ENCODE assay signal across 20 cellular contexts in the genomic region with DNA sequence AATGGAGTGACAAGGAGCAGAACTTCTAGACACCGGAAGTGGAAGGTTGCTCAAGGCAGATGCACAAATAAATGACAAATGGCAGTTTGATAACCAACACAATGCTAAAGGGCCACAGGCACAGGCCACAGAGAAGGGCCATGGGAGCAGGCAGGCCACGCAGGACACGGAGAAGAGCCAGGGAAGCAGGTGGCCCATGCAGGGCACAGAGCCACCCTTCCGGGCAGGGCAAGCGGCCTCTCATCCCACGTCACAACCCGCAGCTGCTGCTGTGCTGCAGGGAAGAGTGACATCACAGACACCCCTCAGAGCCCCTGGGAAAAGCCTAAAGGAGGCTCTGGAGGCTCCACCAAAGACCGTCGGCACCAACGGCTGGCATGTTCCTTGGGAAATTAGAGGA.
DNase-seq lines count a peak whose midpoint lies in the region; ATAC-seq and TF ChIP-seq lines count a peak whose summit lies in the region.
"Had no signal": no experiment of that assay in that cellular context is flagged by ENCODE, and none has a peak within 500 bp of the region (broad histone marks: within the 10 kb centered on the region; RNA-seq: fewer than 3 reads in every experiment).

No MANE protein-coding gene starts in this region.

- H3K4me3 ChIP-seq in spleen = no peak overlapping the region
- H3K4me3 ChIP-seq: BLaER1, HAP-1 had no signal

- peaks cover 6% of the 10 kb centered on the region for H3K27me3 Mint-ChIP-seq in glutamatergic neuron (ENCODE audit: unreplicated experiment)
- H3K27me3 Mint-ChIP-seq in activated T-helper 1 cell treated with anti-CD3 and anti-CD28 coated beads, Interleukin-12 subunit alpha, Interleukin-12 subunit beta, Interleukin-2, Interleukin-4 antibody, amounts not matched to agents 30 ng/mL and 10 ng/mL and 1 ng/mL, durations not matched to agents 14 hours and 24 hours and 36 hours (ENCODE audit: insufficient read depth) = no peaks in the 10 kb centered on the region
- H3K27me3 Mint-ChIP-seq in T-helper 2 cell treated with Interferon-gamma antibody and Interleukin-4, amounts not matched to agents 5 μg/mL and 100 μg/mL, for 36 hours (ENCODE audit: low read depth) = no peaks in the 10 kb centered on the region
- H3K27me3 Mint-ChIP-seq: B cell; CD4-positive, alpha-beta T cell had no signal

- peaks cover 13% of the 10 kb centered on the region for H3K9me3 Mint-ChIP-seq in glutamatergic neuron (ENCODE audit: unreplicated experiment)
- H3K9me3 Mint-ChIP-seq in activated T-helper 1 cell treated with anti-CD3 and anti-CD28 coated beads, Interleukin-12 subunit alpha, Interleukin-12 subunit beta, Interleukin-2, Interleukin-4 antibody, amounts not matched to agents 30 ng/mL and 10 ng/mL and 1 ng/mL, durations not matched to agents 14 hours and 24 hours and 36 hours = peaks cover 14% of the 10 kb centered on the region
- H3K9me3 Mint-ChIP-seq in T-helper 2 cell treated with Interferon-gamma antibody and Interleukin-4, amounts not matched to agents 5 μg/mL and 100 μg/mL, for 36 hours = peaks cover 17% of the 10 kb centered on the region
- H3K9me3 Mint-ChIP-seq: CD4-positive, alpha-beta T cell had no signal

- H3K27me3 ChIP-seq in spleen (replicated peaks in 1 of 7) = peaks cover 0 to 14% (median 0%) of the 10 kb centered on the region in 7 donors
- H3K27me3 ChIP-seq: BLaER1 had no signal

- no peak overlapping the region for H3K4me3 Mint-ChIP-seq in glutamatergic neuron (ENCODE audit: unreplicated experiment)
- H3K4me3 Mint-ChIP-seq in activated T-helper 1 cell treated with anti-CD3 and anti-CD28 coated beads, Interleukin-12 subunit alpha, Interleukin-12 subunit beta, Interleukin-2, Interleukin-4 antibody, amounts not matched to agents 30 ng/mL and 10 ng/mL and 1 ng/mL, durations not matched to agents 14 hours and 24 hours and 36 hours = no peak overlapping the region
- no peak overlapping the region for H3K4me3 Mint-ChIP-seq in T-helper 2 cell treated with Interferon-gamma antibody and Interleukin-4, amounts not matched to agents 5 μg/mL and 100 μg/mL, for 36 hours
- H3K4me3 Mint-ChIP-seq: B cell; CD4-positive, alpha-beta T cell; CD8-positive, alpha-beta memory T cell; HFFc6 had no signal

- no peak for TF ChIP-seq POLR2A in spleen (IDR thresholded peaks at IDR 0.05)

- 89 to 99% (median 93%) methylated on average over 10 of the region's 10 CpGs for WGBS in spleen, 5 donors

- H3K36me3 ChIP-seq in spleen = no peaks in the 10 kb centered on the region
- H3K36me3 ChIP-seq: BLaER1, HAP-1 had no signal

- peak; percentile 13 for DNase-seq in left ventricle myocardium superior
- no peak for DNase-seq in Right ventricle myocardium inferior (ENCODE audit: missing footprints)
- DNase-seq in glutamatergic neuron = peak; percentile 4
- peak; percentile 65 for DNase-seq in spleen
- DNase-seq in activated T-helper 1 cell treated with anti-CD3 and anti-CD28 coated beads, Interleukin-12 subunit alpha, Interleukin-12 subunit beta, Interleukin-2, Interleukin-4 antibody, amounts not matched to agents 30 ng/mL and 10 ng/mL and 1 ng/mL, durations not matched to agents 14 hours and 24 hours and 36 hours (ENCODE audit: low spot score) = no peak
- DNase-seq in T-helper 2 cell treated with Interferon-gamma antibody and Interleukin-4, amounts not matched to agents 5 μg/mL and 100 μg/mL, for 36 hours (ENCODE audit: low spot score) = no peak
- DNase-seq: Calu3; CD4-positive, alpha-beta T cell; DMS53; DMS79 treated with DMSO at 0.1 percent for 48 hours; GF-D8; GOT3; HFFc6 had no signal

- H3K4me1 Mint-ChIP-seq in glutamatergic neuron (ENCODE audit: low read depth, unreplicated experiment) = no peaks in the 10 kb centered on the region
- H3K4me1 Mint-ChIP-seq in activated T-helper 1 cell treated with anti-CD3 and anti-CD28 coated beads, Interleukin-12 subunit alpha, Interleukin-12 subunit beta, Interleukin-2, Interleukin-4 antibody, amounts not matched to agents 30 ng/mL and 10 ng/mL and 1 ng/mL, durations not matched to agents 14 hours and 24 hours and 36 hours (ENCODE audit: low read depth) = no peaks in the 10 kb centered on the region
- no peaks in the 10 kb centered on the region for H3K4me1 Mint-ChIP-seq in T-helper 2 cell treated with Interferon-gamma antibody and Interleukin-4, amounts not matched to agents 5 μg/mL and 100 μg/mL, for 36 hours (ENCODE audit: low read depth)
- H3K4me1 Mint-ChIP-seq: B cell; CD8-positive, alpha-beta memory T cell had no signal

- peaks cover 11% of the 10 kb centered on the region for H3K36me3 Mint-ChIP-seq in glutamatergic neuron (ENCODE audit: unreplicated experiment)
- no peaks in the 10 kb centered on the region for H3K36me3 Mint-ChIP-seq in activated T-helper 1 cell treated with anti-CD3 and anti-CD28 coated beads, Interleukin-12 subunit alpha, Interleukin-12 subunit beta, Interleukin-2, Interleukin-4 antibody, amounts not matched to agents 30 ng/mL and 10 ng/mL and 1 ng/mL, durations not matched to agents 14 hours and 24 hours and 36 hours (ENCODE audit: low read depth)
- no peaks in the 10 kb centered on the region for H3K36me3 Mint-ChIP-seq in T-helper 2 cell treated with Interferon-gamma antibody and Interleukin-4, amounts not matched to agents 5 μg/mL and 100 μg/mL, for 36 hours (ENCODE audit: low read depth)
- H3K36me3 Mint-ChIP-seq: CD8-positive, alpha-beta memory T cell had no signal

- no peaks in the 10 kb centered on the region for H3K4me1 ChIP-seq in spleen
- H3K4me1 ChIP-seq: BLaER1, HAP-1 had no signal

- H3K27ac Mint-ChIP-seq in glutamatergic neuron (ENCODE audit: unreplicated experiment) = no peak overlapping the region
- no peak overlapping the region for H3K27ac Mint-ChIP-seq in activated T-helper 1 cell treated with anti-CD3 and anti-CD28 coated beads, Interleukin-12 subunit alpha, Interleukin-12 subunit beta, Interleukin-2, Interleukin-4 antibody, amounts not matched to agents 30 ng/mL and 10 ng/mL and 1 ng/mL, durations not matched to agents 14 hours and 24 hours and 36 hours
- no peak overlapping the region for H3K27ac Mint-ChIP-seq in T-helper 2 cell treated with Interferon-gamma antibody and Interleukin-4, amounts not matched to agents 5 μg/mL and 100 μg/mL, for 36 hours
- H3K27ac Mint-ChIP-seq: B cell; CD4-positive, alpha-beta T cell; CD8-positive, alpha-beta memory T cell; HFFc6 had no signal

- TF ChIP-seq CTCF in glutamatergic neuron (IDR thresholded peaks at IDR 0.05; ENCODE audit: partially characterized antibody, unreplicated experiment) (no peak), spleen (IDR thresholded peaks at IDR 0.05 in 8 of 11, conservative IDR thresholded peaks at IDR 0.05 in 3 of 11) (no peak)

- ATAC-seq in left ventricle myocardium superior (no peak), Right ventricle myocardium inferior (no peak), GM18868 (IDR thresholded peaks at IDR 0.05; ENCODE audit: unreplicated experiment) (no peak)

- no peak overlapping the region for H3K27ac ChIP-seq in spleen
- H3K27ac ChIP-seq: 22Rv1, BLaER1, C4-2B had no signal

- H3K9me3 ChIP-seq in spleen = peaks cover 0 to 28% (median 0%) of the 10 kb centered on the region in 8 donors
- H3K9me3 ChIP-seq: BLaER1, HAP-1 had no signal

- intact Hi-C loops in left ventricle myocardium superior (cut with micrococcal nuclease) = no loop called here
- intact Hi-C loops in Right ventricle myocardium inferior (cut with DNase I) = no loop called here
- intact Hi-C loops in spleen (cut with DNase I; ENCODE audit: low total_unique reads) = no loop called here
- intact Hi-C loops in activated T-helper 1 cell treated with anti-CD3 and anti-CD28 coated beads, Interleukin-12 subunit alpha, Interleukin-12 subunit beta, Interleukin-2, Interleukin-4 antibody, amounts not matched to agents 30 ng/mL and 10 ng/mL and 1 ng/mL, durations not matched to agents 14 hours and 24 hours and 36 hours (cut with micrococcal nuclease) = no loop called here

Comparison
In these comparisons a context has a peak if more than half of its experiments do, and no peak if none do; other contexts are left out.
1. DNase-seq: peak in left ventricle myocardium superior (single experiment), glutamatergic neuron (single experiment) and spleen (single experiment); none in Right ventricle myocardium inferior (single experiment), activated T-helper 1 cell treated with anti-CD3 and anti-CD28 coated beads, Interleukin-12 subunit alpha, Interleukin-12 subunit beta, Interleukin-2, Interleukin-4 antibody, amounts not matched to agents 30 ng/mL and 10 ng/mL and 1 ng/mL, durations not matched to agents 14 hours and 24 hours and 36 hours (single experiment) and T-helper 2 cell treated with Interferon-gamma antibody and Interleukin-4, amounts not matched to agents 5 μg/mL and 100 μg/mL, for 36 hours (single experiment).